In the genomic region with DNA sequence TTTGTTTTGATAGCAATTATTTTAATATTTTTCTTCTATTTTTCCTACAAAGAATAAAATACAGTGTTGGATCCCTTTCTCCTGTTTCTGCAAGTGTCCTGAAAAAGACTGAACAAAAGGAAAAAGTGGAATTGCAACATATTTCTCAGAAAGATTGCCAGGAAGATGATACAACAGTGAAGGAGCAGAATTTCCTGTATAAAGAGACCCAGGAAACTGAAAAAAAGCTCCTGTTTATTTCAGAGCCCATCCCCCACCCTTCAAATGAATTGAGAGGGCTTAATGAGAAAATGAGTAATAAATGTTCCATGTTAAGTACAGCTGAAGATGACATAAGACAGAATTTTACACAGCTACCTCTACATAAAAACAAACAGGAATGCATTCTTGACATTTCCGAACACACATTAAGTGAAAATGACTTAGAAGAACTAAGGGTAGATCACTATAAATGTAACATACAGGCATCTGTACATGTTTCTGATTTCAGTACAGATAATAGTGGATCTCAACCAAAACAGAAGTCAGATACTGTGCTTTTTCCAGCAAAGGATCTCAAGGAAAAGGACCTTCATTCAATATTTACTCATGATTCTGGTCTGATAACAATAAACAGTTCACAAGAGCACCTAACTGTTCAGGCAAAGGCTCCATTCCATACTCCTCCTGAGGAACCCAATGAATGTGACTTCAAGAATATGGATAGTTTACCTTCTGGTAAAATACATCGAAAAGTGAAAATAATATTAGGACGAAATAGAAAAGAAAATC, we compare ENCODE assay signal across 1 cellular context. TPM values are rescaled to one million over a fixed set of nuclear protein-coding genes. Genes with fewer than 3 reads are reported as not detected.
"Had no signal": no experiment of that assay in that cellular context is flagged by ENCODE, and none has a peak within 500 bp of the region (broad histone marks: within the 10 kb centered on the region; RNA-seq: fewer than 3 reads in every experiment).

No MANE protein-coding gene starts in this region.

RNA-seq across cellular contexts. Expression of gene DBF4, which starts 31.0 kb away (rescaled TPM):
- total RNA-seq: ascending aorta had no signal
